ENCODE assay signal across 15 cellular contexts in genomic region chr4:24722026-24722568, GRCh38.
"Had no signal": no experiment of that assay in that cellular context is flagged by ENCODE, and none has a peak within 500 bp of the region (broad histone marks: within the 10 kb centered on the region; RNA-seq: fewer than 3 reads in every experiment).

No MANE protein-coding gene starts in this region.

- H3K36me3 Mint-ChIP-seq: activated CD4-positive, alpha-beta memory T cell treated with anti-CD3 and anti-CD28 coated beads for 36 hours; activated naive CD8-positive, alpha-beta T cell treated with anti-CD3 and anti-CD28 coated beads, Interleukin-2, amount 10 ng/mL, durations not matched to agents 7 days and 5 days; naive thymus-derived CD8-positive, alpha-beta T cell had no signal

- H3K27ac ChIP-seq: dorsolateral prefrontal cortex, esophagus muscularis mucosa, thyroid gland, uterus had no signal

- DNase-seq: activated CD4-positive, alpha-beta memory T cell treated with anti-CD3 and anti-CD28 coated beads for 36 hours; activated CD4-positive, alpha-beta T cell treated with anti-CD3 and anti-CD28 coated beads for 1 hour; activated naive CD8-positive, alpha-beta T cell treated with anti-CD3 and anti-CD28 coated beads, Interleukin-2, amount 10 ng/mL, durations not matched to agents 7 days and 5 days; activated T-cell treated with anti-CD3 and anti-CD28 coated beads, Interleukin-2, amount 50 U/mL, for 72 hours; aorta; dorsolateral prefrontal cortex; glutamatergic neuron; left colon; mucosa of descending colon; naive thymus-derived CD8-positive, alpha-beta T cell; posterior cingulate gyrus; small intestine; thyroid gland; uterus had no signal

- H3K4me3 ChIP-seq: dorsolateral prefrontal cortex, esophagus muscularis mucosa, mucosa of descending colon, thyroid gland, uterus had no signal

- H3K9me3 Mint-ChIP-seq: activated CD4-positive, alpha-beta memory T cell treated with anti-CD3 and anti-CD28 coated beads for 36 hours had no signal

- H3K9me3 ChIP-seq: esophagus muscularis mucosa, mucosa of descending colon, thyroid gland, uterus had no signal

- H3K27ac Mint-ChIP-seq: activated CD4-positive, alpha-beta memory T cell treated with anti-CD3 and anti-CD28 coated beads for 36 hours; activated naive CD8-positive, alpha-beta T cell treated with anti-CD3 and anti-CD28 coated beads, Interleukin-2, amount 10 ng/mL, durations not matched to agents 7 days and 5 days; activated T-cell treated with anti-CD3 and anti-CD28 coated beads, Interleukin-2, amount 50 U/mL, for 72 hours; naive thymus-derived CD8-positive, alpha-beta T cell had no signal

- H3K36me3 ChIP-seq: esophagus muscularis mucosa, thyroid gland, uterus had no signal

- H3K4me1 ChIP-seq: esophagus muscularis mucosa, thyroid gland, uterus had no signal

- H3K4me1 Mint-ChIP-seq: activated naive CD8-positive, alpha-beta T cell treated with anti-CD3 and anti-CD28 coated beads, Interleukin-2, amount 10 ng/mL, durations not matched to agents 7 days and 5 days; naive thymus-derived CD8-positive, alpha-beta T cell had no signal

- H3K27me3 Mint-ChIP-seq: activated naive CD8-positive, alpha-beta T cell treated with anti-CD3 and anti-CD28 coated beads, Interleukin-2, amount 10 ng/mL, durations not matched to agents 7 days and 5 days had no signal

- H3K4me3 Mint-ChIP-seq: activated CD4-positive, alpha-beta memory T cell treated with anti-CD3 and anti-CD28 coated beads for 36 hours; activated naive CD8-positive, alpha-beta T cell treated with anti-CD3 and anti-CD28 coated beads, Interleukin-2, amount 10 ng/mL, durations not matched to agents 7 days and 5 days; activated T-cell treated with anti-CD3 and anti-CD28 coated beads, Interleukin-2, amount 50 U/mL, for 72 hours; naive thymus-derived CD8-positive, alpha-beta T cell had no signal

- ATAC-seq: activated T-cell treated with anti-CD3 and anti-CD28 coated beads, Interleukin-2, amount 50 U/mL, for 72 hours; left colon; mucosa of descending colon; naive thymus-derived CD8-positive, alpha-beta T cell had no signal

- H3K27me3 ChIP-seq: dorsolateral prefrontal cortex, esophagus muscularis mucosa, thyroid gland, uterus had no signal
